11 cellular contexts compared by ENCODE assay signal in genomic region chr2:69902213-69902922, GRCh38. TPM values are rescaled to one million over a fixed set of nuclear protein-coding genes. Genes with fewer than 3 reads are reported as not detected.
DNase-seq lines count a peak whose midpoint lies in the region; ATAC-seq and TF ChIP-seq lines count a peak whose summit lies in the region.
"Had no signal": no experiment of that assay in that cellular context is flagged by ENCODE, and none has a peak within 500 bp of the region (broad histone marks: within the 10 kb centered on the region; RNA-seq: fewer than 3 reads in every experiment).

No MANE protein-coding gene starts in this region.

- peak; percentile 2 for DNase-seq in activated T-cell treated with anti-CD3 and anti-CD28 coated beads for 1 hour (ENCODE audit: low read depth)
- no peak for DNase-seq in activated T-cell treated with anti-CD3 and anti-CD28 coated beads, Interleukin-2, amount 50 U/mL, for 1 hour
- no peak for DNase-seq in glutamatergic neuron
- no peak for DNase-seq in Caco-2
- DNase-seq: IMR-90, PC-3 had no signal

- H3K4me3 Mint-ChIP-seq in glutamatergic neuron (ENCODE audit: unreplicated experiment) (no peak overlapping the region), Caco-2 (ENCODE audit: unreplicated experiment) (no peak overlapping the region)

- TF ChIP-seq CTCF in SU-DHL-6 (IDR thresholded peaks at IDR 0.05; ENCODE audit: insufficient read depth, low read length, poor library complexity, severe bottlenecking) (no peak), glutamatergic neuron (IDR thresholded peaks at IDR 0.05; ENCODE audit: partially characterized antibody, unreplicated experiment) (no peak), Caco-2 (IDR thresholded peaks at IDR 0.05; ENCODE audit: insufficient read depth in 1 of 2, low read depth in 1 of 2, low read length in 1 of 2, severe bottlenecking in 1 of 2, unreplicated experiment in 1 of 2) (no peak)

- H3K27me3 Mint-ChIP-seq in glutamatergic neuron (ENCODE audit: unreplicated experiment) = no peaks in the 10 kb centered on the region
- no peaks in the 10 kb centered on the region for H3K27me3 Mint-ChIP-seq in Caco-2 (ENCODE audit: insufficient read depth, unreplicated experiment)

- H3K4me1 ChIP-seq in subcutaneous abdominal adipose tissue (ENCODE audit: control insufficient read depth in 5 of 5, insufficient read depth in 5 of 5, low read length in 5 of 5) = peaks cover 3 to 28% (median 23%) of the 10 kb centered on the region in 5 donors
- H3K4me1 ChIP-seq in Caco-2 = no peaks in the 10 kb centered on the region; the same call in 1 of the 2 replicates

- no peaks in the 10 kb centered on the region for H4K20me1 ChIP-seq in SU-DHL-6 (ENCODE audit: low read depth, low read length)

- H3K36me3 ChIP-seq in SU-DHL-6 (ENCODE audit: low read length) (peaks cover 26% of the 10 kb centered on the region), subcutaneous abdominal adipose tissue (ENCODE audit: control insufficient read depth in 5 of 5, insufficient read depth in 5 of 5, low read length in 5 of 5) (peaks cover 32 to 68% (median 43%) of the 10 kb centered on the region in 5 donors), Caco-2 (ENCODE audit: control insufficient read depth, insufficient read depth, low read length) (no peaks in the 10 kb centered on the region)

- no peak for ATAC-seq in GM18909 (IDR thresholded peaks at IDR 0.05; ENCODE audit: poor library complexity, unreplicated experiment)
- no peak for ATAC-seq in GM19455 (IDR thresholded peaks at IDR 0.05; ENCODE audit: unreplicated experiment)
- ATAC-seq: PC-3 had no signal

- no peaks in the 10 kb centered on the region for H3K27me3 ChIP-seq in SU-DHL-6 (ENCODE audit: low read length)
- H3K27me3 ChIP-seq in subcutaneous abdominal adipose tissue (ENCODE audit: control insufficient read depth in 5 of 5, insufficient read depth in 4 of 5, low read length in 5 of 5) = no peaks in the 10 kb centered on the region
- H3K27me3 ChIP-seq in Caco-2 (replicated peaks; ENCODE audit: control insufficient read depth, insufficient read depth, low read length) = no peaks in the 10 kb centered on the region
- H3K27me3 ChIP-seq: suprapubic skin had no signal

- CTCF ChIA-PET in Caco-2 (lab: Charles Lee) = interaction anchor here (1.0 kb wide), 1 partner anchor 177 kb away, joined by 3 read pairs; no protein-coding TSS in a partner anchor

- no peaks in the 10 kb centered on the region for H3K4me1 Mint-ChIP-seq in glutamatergic neuron (ENCODE audit: low read depth, unreplicated experiment)
- H3K4me1 Mint-ChIP-seq in Caco-2 (ENCODE audit: low read depth, unreplicated experiment) = peaks cover 13% of the 10 kb centered on the region

- H3K4me2 ChIP-seq in SU-DHL-6 (ENCODE audit: low read depth, low read length, poor library complexity, severe bottlenecking) = peak overlapping the region; percentile 100

- intact Hi-C loops in Caco-2 (cut with micrococcal nuclease; ENCODE audit: unreplicated experiment) = no loop called here

- no TSS peak for BruUV-seq in Caco-2 (replicated peaks; lab: Mats Ljungman, UMichigan)

- H2AFZ ChIP-seq in SU-DHL-6 (ENCODE audit: low read depth, low read length, severe bottlenecking) = no peak overlapping the region

- POLR2A ChIA-PET in Caco-2 (lab: Charles Lee) = no interaction called here

- H3K9me3 ChIP-seq in SU-DHL-6 (ENCODE audit: insufficient read depth, low read length) (no peaks in the 10 kb centered on the region), subcutaneous abdominal adipose tissue (ENCODE audit: control insufficient read depth in 5 of 5, low read length in 5 of 5) (no peaks in the 10 kb centered on the region), Caco-2 (no peaks in the 10 kb centered on the region)
- H3K9me3 ChIP-seq: suprapubic skin had no signal

- no peaks in the 10 kb centered on the region for H3K9me3 Mint-ChIP-seq in glutamatergic neuron (ENCODE audit: unreplicated experiment)
- H3K9me3 Mint-ChIP-seq in Caco-2 (ENCODE audit: unreplicated experiment) = no peaks in the 10 kb centered on the region

- peak overlapping the region; percentile 96 for H3K27ac ChIP-seq in SU-DHL-6 (ENCODE audit: low read depth, low read length)
- H3K27ac ChIP-seq in subcutaneous abdominal adipose tissue (ENCODE audit: low read depth, low read length) = no peak overlapping the region
- H3K27ac ChIP-seq: suprapubic skin had no signal

- H3K4me3 ChIP-seq in SU-DHL-6 (ENCODE audit: insufficient read depth, low read length, poor library complexity, severe bottlenecking) (peak overlapping the region; percentile 63), subcutaneous abdominal adipose tissue (ENCODE audit: low read depth in 1 of 5, low read length in 5 of 5) (peak overlapping the region; percentile 10 to 45 (median 36)), Caco-2 (ENCODE audit: low read depth, low read length) (no peak overlapping the region)
- H3K4me3 ChIP-seq: suprapubic skin had no signal

- H3K79me2 ChIP-seq in SU-DHL-6 (ENCODE audit: insufficient read depth, low read length) = peaks cover 31% of the 10 kb centered on the region

- no peaks in the 10 kb centered on the region for H3K9me2 ChIP-seq in SU-DHL-6 (replicated peaks; ENCODE audit: insufficient read depth, low read length)

- H3K27ac Mint-ChIP-seq in glutamatergic neuron (ENCODE audit: unreplicated experiment) (peak overlapping the region; percentile 23), Caco-2 (ENCODE audit: unreplicated experiment) (no peak overlapping the region)

- peaks cover 35% of the 10 kb centered on the region for H3F3A ChIP-seq in SU-DHL-6 (ENCODE audit: insufficient read depth)

- H3K9ac ChIP-seq in SU-DHL-6 (ENCODE audit: low read length) (peak overlapping the region; percentile 70), subcutaneous abdominal adipose tissue (ENCODE audit: low read length in 5 of 5) (peak overlapping the region in 1 of 5 donors; percentile 53)

- H3K36me3 Mint-ChIP-seq in glutamatergic neuron (ENCODE audit: unreplicated experiment) (no peaks in the 10 kb centered on the region), Caco-2 (ENCODE audit: insufficient read depth, unreplicated experiment) (peaks cover 71% of the 10 kb centered on the region)

RNA-seq across cellular contexts. Expression of gene SNRNP27, which starts 8.6 kb away (rescaled TPM):
- total RNA-seq in glutamatergic neuron (ENCODE audit: unreplicated experiment) = 93.7 TPM
- total RNA-seq in Caco-2 (2022) = 49.3 and 49.7 TPM in 2 replicates

RNA-seq across cellular contexts. Expression of gene MXD1, which starts 12.5 kb away (rescaled TPM):
- total RNA-seq in glutamatergic neuron (ENCODE audit: unreplicated experiment) (15.8 TPM), Caco-2 (2022) (9.5 and 12.1 TPM in 2 replicates)

RNA-seq across cellular contexts. Expression of gene ASPRV1, which starts 59.1 kb away (rescaled TPM):
- total RNA-seq in glutamatergic neuron (ENCODE audit: unreplicated experiment) (2.5 TPM), Caco-2 (2022) (0.32 and 0.66 TPM in 2 replicates)
- total RNA-seq: PC-3 had no signal
